1 cellular context compared by ENCODE assay signal in the genomic region with DNA sequence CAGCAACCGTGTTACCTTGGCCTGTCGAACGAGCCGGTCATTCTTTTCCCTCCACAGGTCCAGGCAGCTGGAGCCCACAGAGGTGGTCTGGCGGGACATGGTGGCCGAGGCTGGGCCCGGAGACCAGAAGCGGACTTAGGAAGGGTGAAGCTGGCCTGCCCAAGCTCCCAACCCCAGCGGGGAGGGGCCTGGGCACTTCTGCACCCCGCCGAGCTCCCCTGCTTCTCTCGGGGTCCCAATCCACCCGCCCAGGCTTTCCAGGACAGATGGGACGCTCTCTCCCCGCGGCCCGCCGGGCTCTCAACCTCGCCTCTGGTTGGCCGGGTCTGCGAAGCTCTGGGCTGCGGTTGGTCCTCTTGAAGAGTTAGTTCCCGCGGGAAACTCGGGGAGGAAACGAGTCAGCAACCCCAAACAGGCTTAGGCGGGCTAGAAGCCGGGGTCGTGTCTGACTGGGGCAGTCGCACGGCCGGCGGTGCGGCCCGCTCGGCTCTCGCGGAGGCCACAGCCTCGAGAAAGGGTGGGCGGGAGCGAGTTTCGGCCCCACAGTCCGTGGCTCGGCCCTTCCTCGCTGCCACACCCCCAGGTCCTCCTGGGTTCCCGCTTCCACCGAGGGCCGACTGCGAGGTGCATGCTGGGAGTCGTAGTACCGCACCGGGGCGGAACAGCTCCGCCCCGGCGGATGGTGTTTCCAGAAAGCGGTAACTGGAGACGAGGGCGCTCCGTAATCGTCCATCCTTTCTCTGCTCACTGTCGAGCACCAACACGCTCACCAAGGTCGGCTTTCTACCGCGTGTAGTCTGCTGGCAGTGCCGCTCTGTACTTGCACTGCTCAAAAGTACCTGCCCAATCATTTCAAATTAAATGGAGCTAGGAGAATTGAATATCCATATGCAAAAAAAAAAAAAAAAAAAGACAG.
TF ChIP-seq lines count a peak whose summit lies in the region.

Gene FANCG, minus strand, starts transcription at position 517 of the 916 bp plus-strand sequence. Its CDS starts 418 bp downstream, at position 99.

TF ChIP-seq in K562, 482 proteins besides CTCF, POLR2A, EP300 and RAD21 (continued from another document and continues in another):
- TF ChIP-seq, protein P1, sequence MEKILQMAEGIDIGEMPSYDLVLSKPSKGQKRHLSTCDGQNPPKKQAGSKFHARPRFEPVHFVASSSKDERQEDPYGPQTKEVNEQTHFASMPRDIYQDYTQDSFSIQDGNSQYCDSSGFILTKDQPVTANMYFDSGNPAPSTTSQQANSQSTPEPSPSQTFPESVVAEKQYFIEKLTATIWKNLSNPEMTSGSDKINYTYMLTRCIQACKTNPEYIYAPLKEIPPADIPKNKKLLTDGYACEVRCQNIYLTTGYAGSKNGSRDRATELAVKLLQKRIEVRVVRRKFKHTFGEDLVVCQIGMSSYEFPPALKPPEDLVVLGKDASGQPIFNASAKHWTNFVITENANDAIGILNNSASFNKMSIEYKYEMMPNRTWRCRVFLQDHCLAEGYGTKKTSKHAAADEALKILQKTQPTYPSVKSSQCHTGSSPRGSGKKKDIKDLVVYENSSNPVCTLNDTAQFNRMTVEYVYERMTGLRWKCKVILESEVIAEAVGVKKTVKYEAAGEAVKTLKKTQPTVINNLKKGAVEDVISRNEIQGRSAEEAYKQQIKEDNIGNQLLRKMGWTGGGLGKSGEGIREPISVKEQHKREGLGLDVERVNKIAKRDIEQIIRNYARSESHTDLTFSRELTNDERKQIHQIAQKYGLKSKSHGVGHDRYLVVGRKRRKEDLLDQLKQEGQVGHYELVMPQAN (IDR thresholded peaks at IDR 0.05; ENCODE audit: borderline replicate concordance) = peak; percentile 40; the same call in 1 of the 2 replicates
- TF ChIP-seq PHF20 (IDR thresholded peaks at IDR 0.05; ENCODE audit: partially characterized antibody) (no peak), FOXA3 (CRISPR knock-in tag; conservative IDR thresholded peaks at IDR 0.05 in 1 of 2, IDR thresholded peaks at IDR 0.05 in 1 of 2) (0 out of 4 replicates have a peak, but pooled peaks of 1 of the 2 experiments have one; percentile 29), MAZ (CRISPR knock-in tag; conservative IDR thresholded peaks at IDR 0.05 in 1 of 2, IDR thresholded peaks at IDR 0.05 in 1 of 2) (peak; percentile 35 to 37; a peak in 1 of 4 replicates), ZNF165 (CRISPR knock-in tag; IDR thresholded peaks at IDR 0.05; ENCODE audit: borderline replicate concordance) (no peak), ATF1 (CRISPR knock-in tag; IDR thresholded peaks at IDR 0.05) (no peak), ATF1 (tag; IDR thresholded peaks at IDR 0.05) (peak; percentile 59), ZKSCAN3 (CRISPR knock-in tag; IDR thresholded peaks at IDR 0.05) (no peak), ZBTB34 (CRISPR knock-in tag; IDR thresholded peaks at IDR 0.05) (no peak), ZSCAN32 (CRISPR knock-in tag; IDR thresholded peaks at IDR 0.05) (no peak), ZNF696 (CRISPR knock-in tag; conservative IDR thresholded peaks at IDR 0.05) (no peak), HDAC2 (IDR thresholded peaks at IDR 0.05) (no peak), BCOR (IDR thresholded peaks at IDR 0.05) (no peak), CREBBP (IDR thresholded peaks at IDR 0.05; ENCODE audit: low read depth, low read length) (no peak), ESRRA (IDR thresholded peaks at IDR 0.05; ENCODE audit: borderline replicate concordance, low read depth) (0 out of 2 replicates have a peak, but pooled peaks have one; percentile 38), NR3C1 (CRISPR knock-in tag; IDR thresholded peaks at IDR 0.05) (no peak), CSDE1 (IDR thresholded peaks at IDR 0.05) (no peak), PTTG1 (tag; IDR thresholded peaks at IDR 0.05; ENCODE audit: low read depth) (no peak), CBFA2T3 (IDR thresholded peaks at IDR 0.05) (no peak), HMG20B (CRISPR knock-in tag; IDR thresholded peaks at IDR 0.05) (no peak), HOXB6 (CRISPR knock-in tag; IDR thresholded peaks at IDR 0.05; ENCODE audit: borderline replicate concordance) (no peak), TRIM28 (IDR thresholded peaks at IDR 0.05) (no peak), ZNF707 (CRISPR knock-in tag; conservative IDR thresholded peaks at IDR 0.05) (no peak), RAD51 (IDR thresholded peaks at IDR 0.05; ENCODE audit: borderline replicate concordance, low read depth) (no peak), CBX1 (IDR thresholded peaks at IDR 0.05; ENCODE audit: low read depth) (no peak; the same call in 1 of the 2 replicates), RFX7 (CRISPR knock-in tag; IDR thresholded peaks at IDR 0.05) (no peak), BRD9 (IDR thresholded peaks at IDR 0.05; ENCODE audit: low read depth, partially characterized antibody) (no peak), CXXC5 (CRISPR knock-in tag; IDR thresholded peaks at IDR 0.05) (peak; percentile 48), ZNF134 (CRISPR knock-in tag; conservative IDR thresholded peaks at IDR 0.05) (no peak), HMGXB4 (CRISPR knock-in tag; IDR thresholded peaks at IDR 0.05) (no peak), MAFF (IDR thresholded peaks at IDR 0.05; ENCODE audit: low read length) (no peak), ZNF717 (CRISPR knock-in tag; IDR thresholded peaks at IDR 0.05) (no peak), SNRNP70 (optimal IDR thresholded peaks at IDR 0.05; ENCODE audit: low read depth, low read length) (no peak), KDM1A (IDR thresholded peaks at IDR 0.05) (no peak), SOX6 (IDR thresholded peaks at IDR 0.05) (peak; percentile 37; the same call in 1 of the 2 replicates), BDP1 (IDR thresholded peaks at IDR 0.05; ENCODE audit: insufficient read depth, insufficient read length) (no peak), PKNOX1 (IDR thresholded peaks at IDR 0.05) (no peak), NFE2L1 (tag; IDR thresholded peaks at IDR 0.05; ENCODE audit: borderline replicate concordance, low read depth) (no peak)
- TF ChIP-seq, protein P2, sequence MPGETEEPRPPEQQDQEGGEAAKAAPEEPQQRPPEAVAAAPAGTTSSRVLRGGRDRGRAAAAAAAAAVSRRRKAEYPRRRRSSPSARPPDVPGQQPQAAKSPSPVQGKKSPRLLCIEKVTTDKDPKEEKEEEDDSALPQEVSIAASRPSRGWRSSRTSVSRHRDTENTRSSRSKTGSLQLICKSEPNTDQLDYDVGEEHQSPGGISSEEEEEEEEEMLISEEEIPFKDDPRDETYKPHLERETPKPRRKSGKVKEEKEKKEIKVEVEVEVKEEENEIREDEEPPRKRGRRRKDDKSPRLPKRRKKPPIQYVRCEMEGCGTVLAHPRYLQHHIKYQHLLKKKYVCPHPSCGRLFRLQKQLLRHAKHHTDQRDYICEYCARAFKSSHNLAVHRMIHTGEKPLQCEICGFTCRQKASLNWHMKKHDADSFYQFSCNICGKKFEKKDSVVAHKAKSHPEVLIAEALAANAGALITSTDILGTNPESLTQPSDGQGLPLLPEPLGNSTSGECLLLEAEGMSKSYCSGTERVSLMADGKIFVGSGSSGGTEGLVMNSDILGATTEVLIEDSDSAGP (CRISPR knock-in tag; IDR thresholded peaks at IDR 0.05) = no peak
- TF ChIP-seq, protein P3, sequence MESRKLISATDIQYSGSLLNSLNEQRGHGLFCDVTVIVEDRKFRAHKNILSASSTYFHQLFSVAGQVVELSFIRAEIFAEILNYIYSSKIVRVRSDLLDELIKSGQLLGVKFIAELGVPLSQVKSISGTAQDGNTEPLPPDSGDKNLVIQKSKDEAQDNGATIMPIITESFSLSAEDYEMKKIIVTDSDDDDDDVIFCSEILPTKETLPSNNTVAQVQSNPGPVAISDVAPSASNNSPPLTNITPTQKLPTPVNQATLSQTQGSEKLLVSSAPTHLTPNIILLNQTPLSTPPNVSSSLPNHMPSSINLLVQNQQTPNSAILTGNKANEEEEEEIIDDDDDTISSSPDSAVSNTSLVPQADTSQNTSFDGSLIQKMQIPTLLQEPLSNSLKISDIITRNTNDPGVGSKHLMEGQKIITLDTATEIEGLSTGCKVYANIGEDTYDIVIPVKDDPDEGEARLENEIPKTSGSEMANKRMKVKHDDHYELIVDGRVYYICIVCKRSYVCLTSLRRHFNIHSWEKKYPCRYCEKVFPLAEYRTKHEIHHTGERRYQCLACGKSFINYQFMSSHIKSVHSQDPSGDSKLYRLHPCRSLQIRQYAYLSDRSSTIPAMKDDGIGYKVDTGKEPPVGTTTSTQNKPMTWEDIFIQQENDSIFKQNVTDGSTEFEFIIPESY (CRISPR knock-in tag; IDR thresholded peaks at IDR 0.05) = no peak
- TF ChIP-seq, protein P4, sequence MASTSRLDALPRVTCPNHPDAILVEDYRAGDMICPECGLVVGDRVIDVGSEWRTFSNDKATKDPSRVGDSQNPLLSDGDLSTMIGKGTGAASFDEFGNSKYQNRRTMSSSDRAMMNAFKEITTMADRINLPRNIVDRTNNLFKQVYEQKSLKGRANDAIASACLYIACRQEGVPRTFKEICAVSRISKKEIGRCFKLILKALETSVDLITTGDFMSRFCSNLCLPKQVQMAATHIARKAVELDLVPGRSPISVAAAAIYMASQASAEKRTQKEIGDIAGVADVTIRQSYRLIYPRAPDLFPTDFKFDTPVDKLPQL (IDR thresholded peaks at IDR 0.05; ENCODE audit: extremely low read depth, insufficient read length) = no peak
- TF ChIP-seq, protein P5, sequence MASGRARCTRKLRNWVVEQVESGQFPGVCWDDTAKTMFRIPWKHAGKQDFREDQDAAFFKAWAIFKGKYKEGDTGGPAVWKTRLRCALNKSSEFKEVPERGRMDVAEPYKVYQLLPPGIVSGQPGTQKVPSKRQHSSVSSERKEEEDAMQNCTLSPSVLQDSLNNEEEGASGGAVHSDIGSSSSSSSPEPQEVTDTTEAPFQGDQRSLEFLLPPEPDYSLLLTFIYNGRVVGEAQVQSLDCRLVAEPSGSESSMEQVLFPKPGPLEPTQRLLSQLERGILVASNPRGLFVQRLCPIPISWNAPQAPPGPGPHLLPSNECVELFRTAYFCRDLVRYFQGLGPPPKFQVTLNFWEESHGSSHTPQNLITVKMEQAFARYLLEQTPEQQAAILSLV (tag; IDR thresholded peaks at IDR 0.05) = no peak
- TF ChIP-seq, protein P6, sequence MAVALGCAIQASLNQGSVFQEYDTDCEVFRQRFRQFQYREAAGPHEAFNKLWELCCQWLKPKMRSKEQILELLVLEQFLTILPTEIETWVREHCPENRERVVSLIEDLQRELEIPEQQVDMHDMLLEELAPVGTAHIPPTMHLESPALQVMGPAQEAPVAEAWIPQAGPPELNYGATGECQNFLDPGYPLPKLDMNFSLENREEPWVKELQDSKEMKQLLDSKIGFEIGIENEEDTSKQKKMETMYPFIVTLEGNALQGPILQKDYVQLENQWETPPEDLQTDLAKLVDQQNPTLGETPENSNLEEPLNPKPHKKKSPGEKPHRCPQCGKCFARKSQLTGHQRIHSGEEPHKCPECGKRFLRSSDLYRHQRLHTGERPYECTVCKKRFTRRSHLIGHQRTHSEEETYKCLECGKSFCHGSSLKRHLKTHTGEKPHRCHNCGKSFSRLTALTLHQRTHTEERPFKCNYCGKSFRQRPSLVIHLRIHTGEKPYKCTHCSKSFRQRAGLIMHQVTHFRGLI (CRISPR knock-in tag; IDR thresholded peaks at IDR 0.05) = no peak
- TF ChIP-seq, protein P7, sequence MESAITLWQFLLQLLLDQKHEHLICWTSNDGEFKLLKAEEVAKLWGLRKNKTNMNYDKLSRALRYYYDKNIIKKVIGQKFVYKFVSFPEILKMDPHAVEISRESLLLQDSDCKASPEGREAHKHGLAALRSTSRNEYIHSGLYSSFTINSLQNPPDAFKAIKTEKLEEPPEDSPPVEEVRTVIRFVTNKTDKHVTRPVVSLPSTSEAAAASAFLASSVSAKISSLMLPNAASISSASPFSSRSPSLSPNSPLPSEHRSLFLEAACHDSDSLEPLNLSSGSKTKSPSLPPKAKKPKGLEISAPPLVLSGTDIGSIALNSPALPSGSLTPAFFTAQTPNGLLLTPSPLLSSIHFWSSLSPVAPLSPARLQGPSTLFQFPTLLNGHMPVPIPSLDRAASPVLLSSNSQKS (CRISPR knock-in tag; IDR thresholded peaks at IDR 0.05) = no peak
